In the genomic region with DNA sequence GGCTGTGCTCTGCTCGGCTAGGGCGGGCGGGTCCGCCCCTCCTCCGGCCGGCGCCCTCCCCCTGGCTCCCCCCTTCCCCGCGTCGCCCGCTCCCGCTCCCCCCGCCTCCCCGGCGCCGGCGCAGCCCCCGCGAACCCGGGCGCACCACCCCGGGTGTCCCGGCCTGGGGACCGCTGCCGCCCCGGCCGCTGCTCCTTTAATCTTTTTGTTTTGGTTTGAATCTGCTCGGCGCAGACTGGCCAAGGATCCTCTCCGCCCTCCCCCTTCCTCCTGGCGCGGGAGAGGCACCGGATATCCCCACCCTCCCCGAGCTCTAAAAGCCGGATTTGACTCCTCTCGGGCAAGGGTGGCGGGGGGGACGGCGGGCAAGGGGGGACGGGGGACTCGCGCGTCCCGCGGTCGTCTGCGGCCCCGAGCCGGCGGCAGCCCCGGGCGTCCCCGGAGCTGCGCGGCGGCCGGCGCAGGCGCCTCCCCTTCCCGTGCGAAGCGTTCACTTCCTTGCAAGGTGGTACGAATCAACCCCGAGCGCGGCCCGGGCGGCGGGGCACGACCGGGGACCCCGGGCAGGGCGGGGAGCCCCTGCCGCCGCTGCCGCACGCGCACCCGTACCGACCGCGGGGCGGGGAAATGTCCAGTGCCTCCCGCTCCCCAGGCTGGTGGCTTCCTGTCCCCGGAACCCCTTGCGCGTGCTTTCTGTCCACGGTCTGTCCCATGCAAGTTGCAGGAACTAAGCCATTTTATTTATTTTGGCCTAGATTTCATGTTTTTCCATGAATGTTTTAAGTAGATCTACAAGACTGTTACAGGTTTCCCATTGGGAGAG, we compare ENCODE assay signal across 1 cellular context.
TF ChIP-seq lines count a peak whose summit lies in the region.

Gene PTGR3 (minus strand): TSS at position 11 of the 823 bp plus-strand sequence. CDS start 81 bp downstream, outside the sequence.

TF ChIP-seq in K562, 482 proteins besides CTCF, POLR2A, EP300 and RAD21 (continued from another document and continues in another):
- TF ChIP-seq ZMIZ1 (IDR thresholded peaks at IDR 0.05; ENCODE audit: low read depth in 2 of 2, low read length in 2 of 2), result peak in 1 of 2 experiments; percentile 25; a peak in 1 of 4 replicates
- no peak for TF ChIP-seq ZNF76 (CRISPR knock-in tag; IDR thresholded peaks at IDR 0.05; ENCODE audit: borderline replicate concordance)
- TF ChIP-seq ZKSCAN3 (CRISPR knock-in tag; IDR thresholded peaks at IDR 0.05), result no peak
- TF ChIP-seq POLR3A (IDR thresholded peaks at IDR 0.05; ENCODE audit: borderline replicate concordance, extremely low read depth, insufficient read depth, insufficient read length), result no peak
- TF ChIP-seq GMEB1 (CRISPR knock-in tag; IDR thresholded peaks at IDR 0.05), result no peak
- TF ChIP-seq ZNF408 (CRISPR knock-in tag; IDR thresholded peaks at IDR 0.05; ENCODE audit: low read depth), result no peak
- TF ChIP-seq MYBL2 (IDR thresholded peaks at IDR 0.05; ENCODE audit: low read depth), result peak; percentile 51; the same call in 1 of the 2 replicates
- no peak for TF ChIP-seq MYBL2 (CRISPR knock-in tag; IDR thresholded peaks at IDR 0.05; ENCODE audit: borderline replicate concordance)
- no peak for TF ChIP-seq SMAD2 (IDR thresholded peaks at IDR 0.05; ENCODE audit: low read depth, low read length)
- TF ChIP-seq ZNF668 (CRISPR knock-in tag; IDR thresholded peaks at IDR 0.05), result no peak
- no peak for TF ChIP-seq XRCC3 (IDR thresholded peaks at IDR 0.05)
- TF ChIP-seq DLX4 (CRISPR knock-in tag; IDR thresholded peaks at IDR 0.05), result no peak
- no peak for TF ChIP-seq TARDBP (IDR thresholded peaks at IDR 0.05)
- TF ChIP-seq NFATC3 (IDR thresholded peaks at IDR 0.05), result no peak
- TF ChIP-seq CBX1 (IDR thresholded peaks at IDR 0.05; ENCODE audit: low read depth), result peak; percentile 41; the same call in 1 of the 2 replicates
- no peak for TF ChIP-seq RHOXF2B (CRISPR knock-in tag; conservative IDR thresholded peaks at IDR 0.05)
- peak in 1 of 2 experiments; percentile 99; a peak in 2 of 4 replicates for TF ChIP-seq ZNF639 (CRISPR knock-in tag; conservative IDR thresholded peaks at IDR 0.05 in 1 of 2, IDR thresholded peaks at IDR 0.05 in 1 of 2)
- no peak for TF ChIP-seq SAFB2 (IDR thresholded peaks at IDR 0.05; ENCODE audit: borderline replicate concordance, low read depth, low read length, severe bottlenecking)
- no peak for TF ChIP-seq ZNF398 (CRISPR knock-in tag; IDR thresholded peaks at IDR 0.05)
- no peak for TF ChIP-seq PCBP2 (IDR thresholded peaks at IDR 0.05; ENCODE audit: low read depth, low read length, poor library complexity, severe bottlenecking)
- TF ChIP-seq, protein P1, sequence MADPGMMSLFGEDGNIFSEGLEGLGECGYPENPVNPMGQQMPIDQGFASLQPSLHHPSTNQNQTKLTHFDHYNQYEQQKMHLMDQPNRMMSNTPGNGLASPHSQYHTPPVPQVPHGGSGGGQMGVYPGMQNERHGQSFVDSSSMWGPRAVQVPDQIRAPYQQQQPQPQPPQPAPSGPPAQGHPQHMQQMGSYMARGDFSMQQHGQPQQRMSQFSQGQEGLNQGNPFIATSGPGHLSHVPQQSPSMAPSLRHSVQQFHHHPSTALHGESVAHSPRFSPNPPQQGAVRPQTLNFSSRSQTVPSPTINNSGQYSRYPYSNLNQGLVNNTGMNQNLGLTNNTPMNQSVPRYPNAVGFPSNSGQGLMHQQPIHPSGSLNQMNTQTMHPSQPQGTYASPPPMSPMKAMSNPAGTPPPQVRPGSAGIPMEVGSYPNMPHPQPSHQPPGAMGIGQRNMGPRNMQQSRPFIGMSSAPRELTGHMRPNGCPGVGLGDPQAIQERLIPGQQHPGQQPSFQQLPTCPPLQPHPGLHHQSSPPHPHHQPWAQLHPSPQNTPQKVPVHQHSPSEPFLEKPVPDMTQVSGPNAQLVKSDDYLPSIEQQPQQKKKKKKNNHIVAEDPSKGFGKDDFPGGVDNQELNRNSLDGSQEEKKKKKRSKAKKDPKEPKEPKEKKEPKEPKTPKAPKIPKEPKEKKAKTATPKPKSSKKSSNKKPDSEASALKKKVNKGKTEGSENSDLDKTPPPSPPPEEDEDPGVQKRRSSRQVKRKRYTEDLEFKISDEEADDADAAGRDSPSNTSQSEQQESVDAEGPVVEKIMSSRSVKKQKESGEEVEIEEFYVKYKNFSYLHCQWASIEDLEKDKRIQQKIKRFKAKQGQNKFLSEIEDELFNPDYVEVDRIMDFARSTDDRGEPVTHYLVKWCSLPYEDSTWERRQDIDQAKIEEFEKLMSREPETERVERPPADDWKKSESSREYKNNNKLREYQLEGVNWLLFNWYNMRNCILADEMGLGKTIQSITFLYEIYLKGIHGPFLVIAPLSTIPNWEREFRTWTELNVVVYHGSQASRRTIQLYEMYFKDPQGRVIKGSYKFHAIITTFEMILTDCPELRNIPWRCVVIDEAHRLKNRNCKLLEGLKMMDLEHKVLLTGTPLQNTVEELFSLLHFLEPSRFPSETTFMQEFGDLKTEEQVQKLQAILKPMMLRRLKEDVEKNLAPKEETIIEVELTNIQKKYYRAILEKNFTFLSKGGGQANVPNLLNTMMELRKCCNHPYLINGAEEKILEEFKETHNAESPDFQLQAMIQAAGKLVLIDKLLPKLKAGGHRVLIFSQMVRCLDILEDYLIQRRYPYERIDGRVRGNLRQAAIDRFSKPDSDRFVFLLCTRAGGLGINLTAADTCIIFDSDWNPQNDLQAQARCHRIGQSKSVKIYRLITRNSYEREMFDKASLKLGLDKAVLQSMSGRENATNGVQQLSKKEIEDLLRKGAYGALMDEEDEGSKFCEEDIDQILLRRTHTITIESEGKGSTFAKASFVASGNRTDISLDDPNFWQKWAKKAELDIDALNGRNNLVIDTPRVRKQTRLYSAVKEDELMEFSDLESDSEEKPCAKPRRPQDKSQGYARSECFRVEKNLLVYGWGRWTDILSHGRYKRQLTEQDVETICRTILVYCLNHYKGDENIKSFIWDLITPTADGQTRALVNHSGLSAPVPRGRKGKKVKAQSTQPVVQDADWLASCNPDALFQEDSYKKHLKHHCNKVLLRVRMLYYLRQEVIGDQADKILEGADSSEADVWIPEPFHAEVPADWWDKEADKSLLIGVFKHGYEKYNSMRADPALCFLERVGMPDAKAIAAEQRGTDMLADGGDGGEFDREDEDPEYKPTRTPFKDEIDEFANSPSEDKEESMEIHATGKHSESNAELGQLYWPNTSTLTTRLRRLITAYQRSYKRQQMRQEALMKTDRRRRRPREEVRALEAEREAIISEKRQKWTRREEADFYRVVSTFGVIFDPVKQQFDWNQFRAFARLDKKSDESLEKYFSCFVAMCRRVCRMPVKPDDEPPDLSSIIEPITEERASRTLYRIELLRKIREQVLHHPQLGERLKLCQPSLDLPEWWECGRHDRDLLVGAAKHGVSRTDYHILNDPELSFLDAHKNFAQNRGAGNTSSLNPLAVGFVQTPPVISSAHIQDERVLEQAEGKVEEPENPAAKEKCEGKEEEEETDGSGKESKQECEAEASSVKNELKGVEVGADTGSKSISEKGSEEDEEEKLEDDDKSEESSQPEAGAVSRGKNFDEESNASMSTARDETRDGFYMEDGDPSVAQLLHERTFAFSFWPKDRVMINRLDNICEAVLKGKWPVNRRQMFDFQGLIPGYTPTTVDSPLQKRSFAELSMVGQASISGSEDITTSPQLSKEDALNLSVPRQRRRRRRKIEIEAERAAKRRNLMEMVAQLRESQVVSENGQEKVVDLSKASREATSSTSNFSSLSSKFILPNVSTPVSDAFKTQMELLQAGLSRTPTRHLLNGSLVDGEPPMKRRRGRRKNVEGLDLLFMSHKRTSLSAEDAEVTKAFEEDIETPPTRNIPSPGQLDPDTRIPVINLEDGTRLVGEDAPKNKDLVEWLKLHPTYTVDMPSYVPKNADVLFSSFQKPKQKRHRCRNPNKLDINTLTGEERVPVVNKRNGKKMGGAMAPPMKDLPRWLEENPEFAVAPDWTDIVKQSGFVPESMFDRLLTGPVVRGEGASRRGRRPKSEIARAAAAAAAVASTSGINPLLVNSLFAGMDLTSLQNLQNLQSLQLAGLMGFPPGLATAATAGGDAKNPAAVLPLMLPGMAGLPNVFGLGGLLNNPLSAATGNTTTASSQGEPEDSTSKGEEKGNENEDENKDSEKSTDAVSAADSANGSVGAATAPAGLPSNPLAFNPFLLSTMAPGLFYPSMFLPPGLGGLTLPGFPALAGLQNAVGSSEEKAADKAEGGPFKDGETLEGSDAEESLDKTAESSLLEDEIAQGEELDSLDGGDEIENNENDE (IDR thresholded peaks at IDR 0.05; ENCODE audit: low read depth, low read length), result no peak
- no peak for TF ChIP-seq SMARCB1 (IDR thresholded peaks at IDR 0.05; ENCODE audit: insufficient read length, low read depth)
- peak; percentile 66 for TF ChIP-seq ELF1 (tag; IDR thresholded peaks at IDR 0.05)
- no peak for TF ChIP-seq SMARCC2 (IDR thresholded peaks at IDR 0.05; ENCODE audit: low read depth)
- no peak for TF ChIP-seq ZNF277 (CRISPR knock-in tag; IDR thresholded peaks at IDR 0.05; ENCODE audit: borderline replicate concordance)
- TF ChIP-seq TEAD4 (IDR thresholded peaks at IDR 0.05; ENCODE audit: low read length), result no peak
- no peak for TF ChIP-seq TEAD4 (CRISPR knock-in tag; IDR thresholded peaks at IDR 0.05; ENCODE audit: borderline replicate concordance)
- TF ChIP-seq OTX1 (CRISPR knock-in tag; IDR thresholded peaks at IDR 0.05), result no peak
